In the genomic region with DNA sequence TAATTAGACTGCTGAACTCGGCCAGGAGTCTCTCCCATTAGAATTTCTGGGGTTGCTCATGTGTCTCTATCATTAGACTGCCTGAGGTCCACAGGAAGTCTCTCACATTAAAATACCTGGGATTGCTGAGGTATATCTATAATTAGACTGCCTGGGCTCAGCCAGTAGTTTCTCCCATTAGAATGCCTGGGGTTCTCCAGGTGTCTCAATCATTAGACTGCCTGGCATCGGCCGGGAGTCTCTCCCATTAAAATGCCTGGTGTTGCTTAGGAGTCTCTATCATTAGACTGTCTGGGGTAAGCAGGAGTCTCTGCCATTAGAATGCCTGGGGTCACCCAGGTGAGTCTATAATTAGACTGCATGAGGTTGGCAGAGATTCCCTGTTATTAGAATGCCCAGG, we compare ENCODE assay signal across 21 cellular contexts.
"Had no signal": no experiment of that assay in that cellular context is flagged by ENCODE, and none has a peak within 500 bp of the region (broad histone marks: within the 10 kb centered on the region; RNA-seq: fewer than 3 reads in every experiment).

No MANE protein-coding gene starts in this region.

- H3K36me3 ChIP-seq: esophagus muscularis mucosa, gastroesophageal sphincter, heart left ventricle, left lung, lower lobe of right lung had no signal

- H3K27me3 ChIP-seq: esophagus muscularis mucosa, foreskin keratinocyte, gastroesophageal sphincter, heart left ventricle, hepatocyte, left lung had no signal

- H3K9me3 ChIP-seq: lower lobe of right lung had no signal

- H3K4me1 Mint-ChIP-seq: immature natural killer cell had no signal

- H3K4me3 ChIP-seq: coronary artery, dorsolateral prefrontal cortex, esophagus muscularis mucosa, gastroesophageal sphincter, heart left ventricle, hepatocyte, left lung, lower lobe of right lung had no signal

- H3K4me1 ChIP-seq: esophagus muscularis mucosa, foreskin keratinocyte, gastroesophageal sphincter, heart left ventricle, left lung, lower lobe of right lung had no signal

- H3K4me3 Mint-ChIP-seq: immature natural killer cell had no signal

- DNase-seq: dermis blood vessel endothelial cell; dorsolateral prefrontal cortex; effector CD4-positive, alpha-beta T cell; effector memory CD4-positive, alpha-beta T cell; foreskin keratinocyte; heart left ventricle; hypothalamus; immature natural killer cell; islet precursor cell; kidney; kidney glomerular epithelial cell; left colon; left lung; left ventricle myocardium superior; lower lobe of right lung; mesenchymal stem cell; midbrain had no signal

- H3K27ac Mint-ChIP-seq: immature natural killer cell had no signal

- H3K27ac ChIP-seq: coronary artery, dorsolateral prefrontal cortex, esophagus muscularis mucosa, foreskin keratinocyte, gastroesophageal sphincter, heart left ventricle, hepatocyte, left lung, lower lobe of right lung had no signal

- ATAC-seq: foreskin keratinocyte, gastroesophageal sphincter, heart left ventricle, left colon, left lung, left ventricle myocardium superior, lower lobe of right lung had no signal
